Comparison of ENCODE assay signal across 1 cellular context in the genomic region with DNA sequence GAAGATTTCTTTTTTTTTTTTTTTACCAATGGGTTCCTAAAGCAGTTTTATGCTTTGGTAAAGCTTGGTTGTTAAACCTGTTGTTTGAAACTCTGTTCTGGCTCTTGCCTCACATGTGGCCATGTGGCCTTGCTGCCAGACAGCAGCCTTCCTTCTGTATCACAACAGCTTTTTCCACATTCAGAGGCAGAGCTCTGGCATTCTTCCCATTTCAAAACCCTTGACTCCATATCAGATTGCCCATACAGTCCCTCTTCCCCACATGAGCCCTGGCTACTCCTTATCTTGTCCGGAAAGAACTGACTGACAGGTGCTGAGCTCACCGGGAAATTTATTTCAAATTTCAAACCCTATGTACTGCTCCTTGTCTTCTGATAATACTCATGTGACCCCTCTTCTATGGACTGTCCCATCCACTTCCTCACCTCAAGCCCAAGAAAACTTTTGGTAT.
TF ChIP-seq lines count a peak whose summit lies in the region.

No MANE protein-coding gene starts in this region.

TF ChIP-seq in K562, 482 proteins besides CTCF, POLR2A, EP300 and RAD21 (continued from another document and continues in another):
- TF ChIP-seq, protein P1, sequence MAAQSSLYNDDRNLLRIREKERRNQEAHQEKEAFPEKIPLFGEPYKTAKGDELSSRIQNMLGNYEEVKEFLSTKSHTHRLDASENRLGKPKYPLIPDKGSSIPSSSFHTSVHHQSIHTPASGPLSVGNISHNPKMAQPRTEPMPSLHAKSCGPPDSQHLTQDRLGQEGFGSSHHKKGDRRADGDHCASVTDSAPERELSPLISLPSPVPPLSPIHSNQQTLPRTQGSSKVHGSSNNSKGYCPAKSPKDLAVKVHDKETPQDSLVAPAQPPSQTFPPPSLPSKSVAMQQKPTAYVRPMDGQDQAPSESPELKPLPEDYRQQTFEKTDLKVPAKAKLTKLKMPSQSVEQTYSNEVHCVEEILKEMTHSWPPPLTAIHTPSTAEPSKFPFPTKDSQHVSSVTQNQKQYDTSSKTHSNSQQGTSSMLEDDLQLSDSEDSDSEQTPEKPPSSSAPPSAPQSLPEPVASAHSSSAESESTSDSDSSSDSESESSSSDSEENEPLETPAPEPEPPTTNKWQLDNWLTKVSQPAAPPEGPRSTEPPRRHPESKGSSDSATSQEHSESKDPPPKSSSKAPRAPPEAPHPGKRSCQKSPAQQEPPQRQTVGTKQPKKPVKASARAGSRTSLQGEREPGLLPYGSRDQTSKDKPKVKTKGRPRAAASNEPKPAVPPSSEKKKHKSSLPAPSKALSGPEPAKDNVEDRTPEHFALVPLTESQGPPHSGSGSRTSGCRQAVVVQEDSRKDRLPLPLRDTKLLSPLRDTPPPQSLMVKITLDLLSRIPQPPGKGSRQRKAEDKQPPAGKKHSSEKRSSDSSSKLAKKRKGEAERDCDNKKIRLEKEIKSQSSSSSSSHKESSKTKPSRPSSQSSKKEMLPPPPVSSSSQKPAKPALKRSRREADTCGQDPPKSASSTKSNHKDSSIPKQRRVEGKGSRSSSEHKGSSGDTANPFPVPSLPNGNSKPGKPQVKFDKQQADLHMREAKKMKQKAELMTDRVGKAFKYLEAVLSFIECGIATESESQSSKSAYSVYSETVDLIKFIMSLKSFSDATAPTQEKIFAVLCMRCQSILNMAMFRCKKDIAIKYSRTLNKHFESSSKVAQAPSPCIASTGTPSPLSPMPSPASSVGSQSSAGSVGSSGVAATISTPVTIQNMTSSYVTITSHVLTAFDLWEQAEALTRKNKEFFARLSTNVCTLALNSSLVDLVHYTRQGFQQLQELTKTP (IDR thresholded peaks at IDR 0.05; ENCODE audit: low read depth in 1 of 2, partially characterized antibody in 2 of 2) = peak in 1 of 2 experiments; percentile 52
- no peak for TF ChIP-seq STAG1 (CRISPR knock-in tag; IDR thresholded peaks at IDR 0.05; ENCODE audit: borderline replicate concordance)
- TF ChIP-seq, protein P2, sequence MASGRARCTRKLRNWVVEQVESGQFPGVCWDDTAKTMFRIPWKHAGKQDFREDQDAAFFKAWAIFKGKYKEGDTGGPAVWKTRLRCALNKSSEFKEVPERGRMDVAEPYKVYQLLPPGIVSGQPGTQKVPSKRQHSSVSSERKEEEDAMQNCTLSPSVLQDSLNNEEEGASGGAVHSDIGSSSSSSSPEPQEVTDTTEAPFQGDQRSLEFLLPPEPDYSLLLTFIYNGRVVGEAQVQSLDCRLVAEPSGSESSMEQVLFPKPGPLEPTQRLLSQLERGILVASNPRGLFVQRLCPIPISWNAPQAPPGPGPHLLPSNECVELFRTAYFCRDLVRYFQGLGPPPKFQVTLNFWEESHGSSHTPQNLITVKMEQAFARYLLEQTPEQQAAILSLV (tag; IDR thresholded peaks at IDR 0.05) = no peak
- TF ChIP-seq ZNF324 (CRISPR knock-in tag; IDR thresholded peaks at IDR 0.05) = no peak
- TF ChIP-seq TOE1 (IDR thresholded peaks at IDR 0.05; ENCODE audit: borderline replicate concordance) = peak; percentile 49; the same call in 1 of the 2 replicates
- no peak for TF ChIP-seq TOE1 (CRISPR knock-in tag; IDR thresholded peaks at IDR 0.05; ENCODE audit: borderline replicate concordance, low read depth)
- no peak for TF ChIP-seq CBX5 (IDR thresholded peaks at IDR 0.05; ENCODE audit: borderline replicate concordance, low read depth)
- TF ChIP-seq NCOA4 (IDR thresholded peaks at IDR 0.05; ENCODE audit: partially characterized antibody) = no peak
- TF ChIP-seq, protein P3, sequence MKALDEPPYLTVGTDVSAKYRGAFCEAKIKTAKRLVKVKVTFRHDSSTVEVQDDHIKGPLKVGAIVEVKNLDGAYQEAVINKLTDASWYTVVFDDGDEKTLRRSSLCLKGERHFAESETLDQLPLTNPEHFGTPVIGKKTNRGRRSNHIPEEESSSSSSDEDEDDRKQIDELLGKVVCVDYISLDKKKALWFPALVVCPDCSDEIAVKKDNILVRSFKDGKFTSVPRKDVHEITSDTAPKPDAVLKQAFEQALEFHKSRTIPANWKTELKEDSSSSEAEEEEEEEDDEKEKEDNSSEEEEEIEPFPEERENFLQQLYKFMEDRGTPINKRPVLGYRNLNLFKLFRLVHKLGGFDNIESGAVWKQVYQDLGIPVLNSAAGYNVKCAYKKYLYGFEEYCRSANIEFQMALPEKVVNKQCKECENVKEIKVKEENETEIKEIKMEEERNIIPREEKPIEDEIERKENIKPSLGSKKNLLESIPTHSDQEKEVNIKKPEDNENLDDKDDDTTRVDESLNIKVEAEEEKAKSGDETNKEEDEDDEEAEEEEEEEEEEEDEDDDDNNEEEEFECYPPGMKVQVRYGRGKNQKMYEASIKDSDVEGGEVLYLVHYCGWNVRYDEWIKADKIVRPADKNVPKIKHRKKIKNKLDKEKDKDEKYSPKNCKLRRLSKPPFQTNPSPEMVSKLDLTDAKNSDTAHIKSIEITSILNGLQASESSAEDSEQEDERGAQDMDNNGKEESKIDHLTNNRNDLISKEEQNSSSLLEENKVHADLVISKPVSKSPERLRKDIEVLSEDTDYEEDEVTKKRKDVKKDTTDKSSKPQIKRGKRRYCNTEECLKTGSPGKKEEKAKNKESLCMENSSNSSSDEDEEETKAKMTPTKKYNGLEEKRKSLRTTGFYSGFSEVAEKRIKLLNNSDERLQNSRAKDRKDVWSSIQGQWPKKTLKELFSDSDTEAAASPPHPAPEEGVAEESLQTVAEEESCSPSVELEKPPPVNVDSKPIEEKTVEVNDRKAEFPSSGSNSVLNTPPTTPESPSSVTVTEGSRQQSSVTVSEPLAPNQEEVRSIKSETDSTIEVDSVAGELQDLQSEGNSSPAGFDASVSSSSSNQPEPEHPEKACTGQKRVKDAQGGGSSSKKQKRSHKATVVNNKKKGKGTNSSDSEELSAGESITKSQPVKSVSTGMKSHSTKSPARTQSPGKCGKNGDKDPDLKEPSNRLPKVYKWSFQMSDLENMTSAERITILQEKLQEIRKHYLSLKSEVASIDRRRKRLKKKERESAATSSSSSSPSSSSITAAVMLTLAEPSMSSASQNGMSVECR (CRISPR knock-in tag; IDR thresholded peaks at IDR 0.05) = no peak
- TF ChIP-seq YBX1 (IDR thresholded peaks at IDR 0.05) = no peak
- TF ChIP-seq RB1 (IDR thresholded peaks at IDR 0.05; ENCODE audit: low read depth) = no peak
- TF ChIP-seq CAMTA2 (CRISPR knock-in tag; conservative IDR thresholded peaks at IDR 0.05) = no peak
- TF ChIP-seq, protein P4, sequence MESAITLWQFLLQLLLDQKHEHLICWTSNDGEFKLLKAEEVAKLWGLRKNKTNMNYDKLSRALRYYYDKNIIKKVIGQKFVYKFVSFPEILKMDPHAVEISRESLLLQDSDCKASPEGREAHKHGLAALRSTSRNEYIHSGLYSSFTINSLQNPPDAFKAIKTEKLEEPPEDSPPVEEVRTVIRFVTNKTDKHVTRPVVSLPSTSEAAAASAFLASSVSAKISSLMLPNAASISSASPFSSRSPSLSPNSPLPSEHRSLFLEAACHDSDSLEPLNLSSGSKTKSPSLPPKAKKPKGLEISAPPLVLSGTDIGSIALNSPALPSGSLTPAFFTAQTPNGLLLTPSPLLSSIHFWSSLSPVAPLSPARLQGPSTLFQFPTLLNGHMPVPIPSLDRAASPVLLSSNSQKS (CRISPR knock-in tag; IDR thresholded peaks at IDR 0.05) = no peak
- no peak for TF ChIP-seq KAT7 (CRISPR knock-in tag; IDR thresholded peaks at IDR 0.05; ENCODE audit: borderline replicate concordance)
- TF ChIP-seq NFXL1 (CRISPR knock-in tag; IDR thresholded peaks at IDR 0.05) = no peak
- TF ChIP-seq ZNF197 (CRISPR knock-in tag; IDR thresholded peaks at IDR 0.05; ENCODE audit: low read depth) = no peak
- TF ChIP-seq SMAD1 (IDR thresholded peaks at IDR 0.05; ENCODE audit: low read depth, low read length, partially characterized antibody) = no peak
- TF ChIP-seq MTA3 (IDR thresholded peaks at IDR 0.05; ENCODE audit: borderline replicate concordance) = peak; percentile 79; the same call in 1 of the 2 replicates
- TF ChIP-seq FUS (optimal IDR thresholded peaks at IDR 0.05; ENCODE audit: low read depth, low read length) = no peak
- no peak for TF ChIP-seq GABPB2 (CRISPR knock-in tag; conservative IDR thresholded peaks at IDR 0.05)
- 0 out of 2 replicates have a peak, but pooled peaks have one; percentile 55 for TF ChIP-seq ZNF134 (CRISPR knock-in tag; conservative IDR thresholded peaks at IDR 0.05)
- TF ChIP-seq MGA (IDR thresholded peaks at IDR 0.05) = peak; percentile 96
- TF ChIP-seq E2F5 (CRISPR knock-in tag; IDR thresholded peaks at IDR 0.05) = no peak
- TF ChIP-seq HNRNPLL (IDR thresholded peaks at IDR 0.05; ENCODE audit: low read depth, low read length, poor library complexity, severe bottlenecking) = no peak
- peak in 1 of 2 experiments; percentile 51 for TF ChIP-seq E2F6 (IDR thresholded peaks at IDR 0.05; ENCODE audit: borderline replicate concordance in 1 of 2, extremely low read depth in 1 of 2, insufficient read depth in 1 of 2, insufficient read length in 1 of 2, low read depth in 1 of 2, low read length in 1 of 2, poor library complexity in 1 of 2, severe bottlenecking in 1 of 2)
